ENCODE assay signal across 12 cellular contexts in the genomic region with DNA sequence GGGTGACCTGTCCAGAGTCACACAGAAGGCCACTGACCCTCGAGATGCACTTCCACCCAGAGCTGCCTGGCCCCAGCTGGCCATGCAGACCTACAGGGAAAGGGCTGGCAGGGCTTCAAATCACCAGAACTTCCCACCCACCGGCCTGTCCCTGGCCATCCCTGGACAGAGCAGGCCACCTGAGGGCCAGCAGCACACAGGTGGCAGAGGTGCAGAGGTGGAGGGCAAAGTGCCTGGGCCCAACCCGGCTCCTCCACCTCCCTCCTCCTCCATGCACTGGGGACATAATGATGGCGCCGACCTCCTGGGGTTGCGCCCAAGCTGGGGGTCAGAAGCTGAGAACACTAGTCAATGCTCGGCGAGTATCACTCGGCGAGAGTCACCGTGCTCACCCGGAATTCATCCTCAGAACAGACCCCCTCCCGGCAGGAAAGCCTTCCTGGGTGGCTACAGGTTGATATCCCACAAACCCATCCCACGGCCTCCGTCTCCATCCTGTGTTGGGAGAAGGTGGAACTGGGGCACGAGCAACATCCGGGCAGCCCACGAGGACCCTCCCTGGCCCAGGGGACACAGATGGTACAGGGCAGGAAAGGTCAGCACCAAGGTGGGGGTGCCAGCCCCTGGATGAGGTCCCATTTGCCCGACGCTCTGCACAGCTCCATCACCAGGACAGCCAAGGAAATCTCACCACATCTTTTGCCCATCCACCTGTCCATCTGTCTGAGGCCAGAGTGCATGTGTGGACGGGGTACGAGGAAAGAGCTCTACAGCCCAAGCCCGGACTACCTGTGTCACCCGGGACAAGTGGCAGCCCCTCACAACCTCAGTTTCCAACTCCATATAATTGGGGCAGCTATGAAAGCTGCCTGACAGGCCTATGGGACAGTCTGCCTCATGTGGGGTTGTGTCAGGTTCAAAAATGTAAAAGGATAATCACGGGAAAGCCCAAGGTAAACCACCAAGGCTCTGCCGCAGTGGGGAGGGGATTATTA. TPM values are rescaled to one million over a fixed set of nuclear protein-coding genes. Genes with fewer than 3 reads are reported as not detected.
"Had no signal": no experiment of that assay in that cellular context is flagged by ENCODE, and none has a peak within 500 bp of the region (broad histone marks: within the 10 kb centered on the region; RNA-seq: fewer than 3 reads in every experiment).

No MANE protein-coding gene starts in this region.

- H3K27me3 ChIP-seq: upper lobe of left lung had no signal

- H3K27ac Mint-ChIP-seq: brain; stimulated activated naive CD8-positive, alpha-beta T cell treated with anti-CD3 and anti-CD28 coated beads, Interleukin-15, Interleukin-2, amounts not matched to agents 100 ng/mL and 50 ng/mL, for 24 hours had no signal

- H3K9me3 ChIP-seq: neutrophil had no signal

- DNase-seq: activated CD4-positive, alpha-beta T cell treated with anti-CD3 and anti-CD28 coated beads for 4 hours; amniotic stem cell; stimulated activated CD4-positive, alpha-beta T cell treated with anti-CD3 and anti-CD28 coated beads, Interleukin-4, amount 100 ng/mL, for 1 hour; stimulated activated CD8-positive, alpha-beta memory T cell treated with anti-CD3 and anti-CD28 coated beads, Interleukin-4, amount 100 ng/mL, for 48 hours; T1000 had no signal

- H3K4me3 Mint-ChIP-seq: brain; stimulated activated naive CD8-positive, alpha-beta T cell treated with anti-CD3 and anti-CD28 coated beads, Interleukin-15, Interleukin-2, amounts not matched to agents 100 ng/mL and 50 ng/mL, for 24 hours had no signal

- H3K27ac ChIP-seq: dorsolateral prefrontal cortex, neutrophil, upper lobe of left lung, VCaP had no signal

- H3K4me1 ChIP-seq: upper lobe of left lung had no signal

- H3K36me3 Mint-ChIP-seq: brain had no signal

- H3K9me3 Mint-ChIP-seq: stimulated activated naive CD8-positive, alpha-beta T cell treated with anti-CD3 and anti-CD28 coated beads, Interleukin-15, Interleukin-2, amounts not matched to agents 100 ng/mL and 50 ng/mL, for 24 hours had no signal

- H3K36me3 ChIP-seq: neutrophil, upper lobe of left lung had no signal

- H3K4me3 ChIP-seq: dorsolateral prefrontal cortex, upper lobe of left lung had no signal

RNA-seq across cellular contexts. Expression of a gene that starts 10.8 kb away (rescaled TPM):
- total RNA-seq: myocyte had no signal
